ENCODE assay signal across 1 cellular context in genomic region chr20:20489054-20489453, GRCh38.
TF ChIP-seq lines count a peak whose summit lies in the region.

No MANE protein-coding gene starts in this region.

TF ChIP-seq in GM12878, 131 proteins besides CTCF, POLR2A, EP300 and RAD21 (continued from another document and continues in another):
- TF ChIP-seq ZNF592 (IDR thresholded peaks at IDR 0.05) (0 out of 2 replicates have a peak, but pooled peaks have one; percentile 17), POLR2AphosphoS2 (IDR thresholded peaks at IDR 0.05; ENCODE audit: low read depth, low read length) (no peak), RB1 (IDR thresholded peaks at IDR 0.05; ENCODE audit: borderline replicate concordance) (no peak), EZH2 (IDR thresholded peaks at IDR 0.05; ENCODE audit: borderline replicate concordance, control insufficient read depth, low read depth, low read length) (no peak), BHLHE40 (IDR thresholded peaks at IDR 0.05; ENCODE audit: borderline replicate concordance in 1 of 2, low read depth in 2 of 2, low read length in 1 of 2) (no peak), TARDBP (IDR thresholded peaks at IDR 0.05; ENCODE audit: borderline replicate concordance) (no peak), ATF2 (IDR thresholded peaks at IDR 0.05; ENCODE audit: low read length) (peak; percentile 47; the same call in 1 of the 2 replicates), RAD51 (IDR thresholded peaks at IDR 0.05) (no peak), BRCA1 (IDR thresholded peaks at IDR 0.05; ENCODE audit: low read depth, low read length) (no peak), CEBPB (IDR thresholded peaks at IDR 0.05; ENCODE audit: borderline replicate concordance in 1 of 2, low read depth in 2 of 2, low read length in 2 of 2) (no peak), RCOR1 (conservative IDR thresholded peaks at IDR 0.05; ENCODE audit: low read depth, low read length) (no peak), BMI1 (IDR thresholded peaks at IDR 0.05; ENCODE audit: borderline replicate concordance) (0 out of 2 replicates have a peak, but pooled peaks have one; percentile 21), CBX3 (IDR thresholded peaks at IDR 0.05; ENCODE audit: borderline replicate concordance, low read depth) (no peak), JUND (IDR thresholded peaks at IDR 0.05; ENCODE audit: low read depth, low read length) (0 out of 2 replicates have a peak, but pooled peaks have one; percentile 31), ZBTB40 (IDR thresholded peaks at IDR 0.05; ENCODE audit: borderline replicate concordance) (no peak), BCL3 (IDR thresholded peaks at IDR 0.05; ENCODE audit: borderline replicate concordance, insufficient read depth, low read depth, low read length, poor library complexity, severe bottlenecking) (no peak), PBX3 (IDR thresholded peaks at IDR 0.05; ENCODE audit: insufficient replicate concordance, low read depth, low read length) (no peak), ATF7 (IDR thresholded peaks at IDR 0.05; ENCODE audit: low read depth) (no peak), CREB1 (IDR thresholded peaks at IDR 0.05; ENCODE audit: low read depth) (peak; percentile 43; the same call in 1 of the 2 replicates), NRF1 (conservative IDR thresholded peaks at IDR 0.05; ENCODE audit: low read depth, low read length) (no peak), CHD1 (IDR thresholded peaks at IDR 0.05; ENCODE audit: low read depth, low read length) (no peak), DPF2 (IDR thresholded peaks at IDR 0.05) (0 out of 2 replicates have a peak, but pooled peaks have one; percentile 52), CHD2 (IDR thresholded peaks at IDR 0.05; ENCODE audit: borderline replicate concordance, low read depth, low read length) (no peak), CUX1 (IDR thresholded peaks at IDR 0.05; ENCODE audit: insufficient replicate concordance, low read depth, low read length) (no peak), MEF2B (IDR thresholded peaks at IDR 0.05; ENCODE audit: partially characterized antibody, poor library complexity, severe bottlenecking) (peak; percentile 48)
- TF ChIP-seq, protein P1, sequence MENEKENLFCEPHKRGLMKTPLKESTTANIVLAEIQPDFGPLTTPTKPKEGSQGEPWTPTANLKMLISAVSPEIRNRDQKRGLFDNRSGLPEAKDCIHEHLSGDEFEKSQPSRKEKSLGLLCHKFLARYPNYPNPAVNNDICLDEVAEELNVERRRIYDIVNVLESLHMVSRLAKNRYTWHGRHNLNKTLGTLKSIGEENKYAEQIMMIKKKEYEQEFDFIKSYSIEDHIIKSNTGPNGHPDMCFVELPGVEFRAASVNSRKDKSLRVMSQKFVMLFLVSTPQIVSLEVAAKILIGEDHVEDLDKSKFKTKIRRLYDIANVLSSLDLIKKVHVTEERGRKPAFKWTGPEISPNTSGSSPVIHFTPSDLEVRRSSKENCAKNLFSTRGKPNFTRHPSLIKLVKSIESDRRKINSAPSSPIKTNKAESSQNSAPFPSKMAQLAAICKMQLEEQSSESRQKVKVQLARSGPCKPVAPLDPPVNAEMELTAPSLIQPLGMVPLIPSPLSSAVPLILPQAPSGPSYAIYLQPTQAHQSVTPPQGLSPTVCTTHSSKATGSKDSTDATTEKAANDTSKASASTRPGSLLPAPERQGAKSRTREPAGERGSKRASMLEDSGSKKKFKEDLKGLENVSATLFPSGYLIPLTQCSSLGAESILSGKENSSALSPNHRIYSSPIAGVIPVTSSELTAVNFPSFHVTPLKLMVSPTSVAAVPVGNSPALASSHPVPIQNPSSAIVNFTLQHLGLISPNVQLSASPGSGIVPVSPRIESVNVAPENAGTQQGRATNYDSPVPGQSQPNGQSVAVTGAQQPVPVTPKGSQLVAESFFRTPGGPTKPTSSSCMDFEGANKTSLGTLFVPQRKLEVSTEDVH (IDR thresholded peaks at IDR 0.05; ENCODE audit: low read depth, partially characterized antibody) = no peak
- TF ChIP-seq, protein P2, sequence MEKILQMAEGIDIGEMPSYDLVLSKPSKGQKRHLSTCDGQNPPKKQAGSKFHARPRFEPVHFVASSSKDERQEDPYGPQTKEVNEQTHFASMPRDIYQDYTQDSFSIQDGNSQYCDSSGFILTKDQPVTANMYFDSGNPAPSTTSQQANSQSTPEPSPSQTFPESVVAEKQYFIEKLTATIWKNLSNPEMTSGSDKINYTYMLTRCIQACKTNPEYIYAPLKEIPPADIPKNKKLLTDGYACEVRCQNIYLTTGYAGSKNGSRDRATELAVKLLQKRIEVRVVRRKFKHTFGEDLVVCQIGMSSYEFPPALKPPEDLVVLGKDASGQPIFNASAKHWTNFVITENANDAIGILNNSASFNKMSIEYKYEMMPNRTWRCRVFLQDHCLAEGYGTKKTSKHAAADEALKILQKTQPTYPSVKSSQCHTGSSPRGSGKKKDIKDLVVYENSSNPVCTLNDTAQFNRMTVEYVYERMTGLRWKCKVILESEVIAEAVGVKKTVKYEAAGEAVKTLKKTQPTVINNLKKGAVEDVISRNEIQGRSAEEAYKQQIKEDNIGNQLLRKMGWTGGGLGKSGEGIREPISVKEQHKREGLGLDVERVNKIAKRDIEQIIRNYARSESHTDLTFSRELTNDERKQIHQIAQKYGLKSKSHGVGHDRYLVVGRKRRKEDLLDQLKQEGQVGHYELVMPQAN (conservative IDR thresholded peaks at IDR 0.05) = no peak
